ENCODE assay signal across 1 cellular context in the genomic region with DNA sequence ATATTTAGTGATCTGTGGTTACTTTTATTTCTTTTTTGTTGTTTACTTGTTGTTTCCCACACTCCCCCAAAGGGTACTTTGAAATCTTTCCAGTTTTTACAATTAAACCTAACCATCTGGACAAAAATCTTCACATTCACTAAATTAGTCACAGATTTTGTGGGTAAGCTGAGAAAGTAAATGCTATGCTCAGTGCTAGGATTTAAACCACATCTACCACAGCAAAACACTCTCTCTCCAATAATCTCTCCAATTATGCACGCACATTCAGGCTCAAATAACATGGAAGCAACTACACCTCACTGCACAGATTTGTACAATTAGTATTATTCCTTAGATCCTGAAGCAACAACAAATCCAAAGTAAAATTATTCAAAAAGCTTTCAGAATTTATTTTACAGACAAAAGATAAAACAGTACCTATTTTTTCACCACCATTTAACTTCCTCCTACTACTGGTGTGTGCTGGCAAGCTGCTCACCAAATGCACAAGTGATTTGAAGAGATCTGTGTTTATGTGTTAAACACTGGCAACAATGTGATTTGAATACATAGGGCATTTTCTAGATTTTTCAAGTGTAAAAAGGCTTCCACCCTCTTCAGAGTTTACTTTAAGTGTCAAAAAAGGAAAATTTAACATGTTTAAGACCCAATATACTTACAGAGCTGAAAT.
TF ChIP-seq lines count a peak whose summit lies in the region.

No MANE protein-coding gene starts in this region.

TF ChIP-seq in IMR-90, 13 proteins besides CTCF, POLR2A, EP300 and RAD21 (continued from another document):
- TF ChIP-seq, protein P1, sequence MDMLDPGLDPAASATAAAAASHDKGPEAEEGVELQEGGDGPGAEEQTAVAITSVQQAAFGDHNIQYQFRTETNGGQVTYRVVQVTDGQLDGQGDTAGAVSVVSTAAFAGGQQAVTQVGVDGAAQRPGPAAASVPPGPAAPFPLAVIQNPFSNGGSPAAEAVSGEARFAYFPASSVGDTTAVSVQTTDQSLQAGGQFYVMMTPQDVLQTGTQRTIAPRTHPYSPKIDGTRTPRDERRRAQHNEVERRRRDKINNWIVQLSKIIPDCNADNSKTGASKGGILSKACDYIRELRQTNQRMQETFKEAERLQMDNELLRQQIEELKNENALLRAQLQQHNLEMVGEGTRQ (IDR thresholded peaks at IDR 0.05; ENCODE audit: low read depth, low read length), result no peak
- TF ChIP-seq CEBPB (IDR thresholded peaks at IDR 0.05; ENCODE audit: low read depth, low read length), result no peak
- TF ChIP-seq CHD1 (IDR thresholded peaks at IDR 0.05; ENCODE audit: low read depth, low read length), result no peak
- TF ChIP-seq, protein P2, sequence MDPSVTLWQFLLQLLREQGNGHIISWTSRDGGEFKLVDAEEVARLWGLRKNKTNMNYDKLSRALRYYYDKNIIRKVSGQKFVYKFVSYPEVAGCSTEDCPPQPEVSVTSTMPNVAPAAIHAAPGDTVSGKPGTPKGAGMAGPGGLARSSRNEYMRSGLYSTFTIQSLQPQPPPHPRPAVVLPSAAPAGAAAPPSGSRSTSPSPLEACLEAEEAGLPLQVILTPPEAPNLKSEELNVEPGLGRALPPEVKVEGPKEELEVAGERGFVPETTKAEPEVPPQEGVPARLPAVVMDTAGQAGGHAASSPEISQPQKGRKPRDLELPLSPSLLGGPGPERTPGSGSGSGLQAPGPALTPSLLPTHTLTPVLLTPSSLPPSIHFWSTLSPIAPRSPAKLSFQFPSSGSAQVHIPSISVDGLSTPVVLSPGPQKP (IDR thresholded peaks at IDR 0.05; ENCODE audit: borderline replicate concordance, low read depth, low read length), result no peak
